ENCODE assay signal across 10 cellular contexts in the genomic region with DNA sequence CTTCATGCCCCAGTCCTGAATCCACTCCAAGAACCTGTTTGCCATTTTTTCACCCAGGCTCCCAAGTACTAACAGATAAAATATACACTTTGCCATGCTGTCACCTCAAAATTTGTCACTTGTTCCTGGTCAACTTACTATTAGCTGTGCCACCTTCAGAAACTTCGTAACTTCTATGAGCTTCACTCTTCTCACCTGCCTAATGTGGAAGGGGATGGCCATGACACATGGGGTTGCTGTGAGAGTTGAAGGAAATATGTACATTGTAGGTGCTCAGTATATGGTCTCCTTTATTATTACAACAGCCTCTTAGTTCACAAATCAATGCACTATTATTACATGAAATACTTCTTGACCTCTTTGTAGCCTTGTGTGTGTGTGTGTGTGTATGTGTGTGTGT. TPM values are rescaled to one million over a fixed set of nuclear protein-coding genes. Genes with fewer than 3 reads are reported as not detected.
DNase-seq lines count a peak whose midpoint lies in the region; ATAC-seq and TF ChIP-seq lines count a peak whose summit lies in the region.
"Had no signal": no experiment of that assay in that cellular context is flagged by ENCODE, and none has a peak within 500 bp of the region (broad histone marks: within the 10 kb centered on the region; RNA-seq: fewer than 3 reads in every experiment).

No MANE protein-coding gene starts in this region.

- ATAC-seq in DND-41 (ENCODE audit: insufficient read depth, low read depth): no peak
- ATAC-seq in GM21737 (IDR thresholded peaks at IDR 0.05; ENCODE audit: unreplicated experiment): peak; percentile 7
- no peak for ATAC-seq in naive thymus-derived CD8-positive, alpha-beta T cell
- no peak for ATAC-seq in GM19455 (IDR thresholded peaks at IDR 0.05; ENCODE audit: unreplicated experiment)

- peaks cover 3% of the 10 kb centered on the region for H3K9me3 Mint-ChIP-seq in activated CD4-positive, alpha-beta memory T cell treated with anti-CD3 and anti-CD28 coated beads, Interleukin-2, amount 10 ng/mL, durations not matched to agents 7 days and 5 days
- peaks cover 0 to 5% (median 2%) of the 10 kb centered on the region in 9 donors for H3K9me3 Mint-ChIP-seq in naive thymus-derived CD8-positive, alpha-beta T cell

- H3K4me3 ChIP-seq in DND-41 (ENCODE audit: low read depth in 1 of 2, low read length in 2 of 2) (no peak overlapping the region), mesendoderm (ENCODE audit: low read length) (no peak overlapping the region), dorsolateral prefrontal cortex (no peak overlapping the region)
- H3K4me3 ChIP-seq: SK-N-MC had no signal

- H3K56ac ChIP-seq in mesendoderm (ENCODE audit: low read length): no peak overlapping the region

- POLR2A ChIA-PET in activated CD4-positive, alpha-beta memory T cell treated with anti-CD3 and anti-CD28 coated beads, Interleukin-2, amount 10 ng/mL, durations not matched to agents 7 days and 5 days (lab: Charles Lee): interaction anchor here (0.5 to 25.0 kb wide), 7 partner anchors 13 to 126 kb away, joined by 3 to 1502 read pairs (median 113); partner anchors contain the start of gene TMSB4X
- POLR2A ChIA-PET in naive thymus-derived CD8-positive, alpha-beta T cell (lab: Charles Lee): interaction anchor here (0.6 to 24.3 kb wide), 17 partner anchors 9 to 749 kb away, joined by 3 to 1336 read pairs (median 8); partner anchors contain the start of genes OFD1, TMSB4X and TRAPPC2

- H3K36me3 ChIP-seq in DND-41 (ENCODE audit: insufficient read depth, low read length) (no peaks in the 10 kb centered on the region), mesendoderm (ENCODE audit: control insufficient read depth, insufficient read depth, low read length) (no peaks in the 10 kb centered on the region)

- H2AFZ ChIP-seq in DND-41 (ENCODE audit: low read depth, low read length): no peak overlapping the region

- H4K8ac ChIP-seq in mesendoderm (ENCODE audit: low read depth, low read length): no peak overlapping the region

- WGBS in mesendoderm (ENCODE audit: extremely low coverage, insufficient coverage, low lambda C conversion rate): no CpG with 5 or more reads among the region's 1 CpG

- TF ChIP-seq CTCF in DND-41 (IDR thresholded peaks at IDR 0.05; ENCODE audit: borderline replicate concordance, extremely low read depth, low read length, poor library complexity, severe bottlenecking) (no peak), dorsolateral prefrontal cortex (IDR thresholded peaks at IDR 0.05 in 54 of 56, conservative IDR thresholded peaks at IDR 0.05 in 2 of 56; ENCODE audit: low read depth in 1 of 56, partially characterized antibody in 56 of 56) (no peak)

- H3K27ac ChIP-seq in DND-41 (ENCODE audit: low read length) (peak overlapping the region; percentile 88), mesendoderm (ENCODE audit: low read depth, low read length) (no peak overlapping the region), dorsolateral prefrontal cortex (no peak overlapping the region)
- H3K27ac ChIP-seq: SK-N-MC had no signal

- H2AK5ac ChIP-seq in mesendoderm (ENCODE audit: low read length): no peak overlapping the region

- intact Hi-C loops in dorsolateral prefrontal cortex (cut with DNase I): no loop called here

- no peak overlapping the region for H4K5ac ChIP-seq in mesendoderm (ENCODE audit: low read length)

- no peak overlapping the region for H3K4ac ChIP-seq in mesendoderm (ENCODE audit: low read depth, low read length)

- H3K9ac ChIP-seq in DND-41 (ENCODE audit: low read depth, low read length) (peak overlapping the region; percentile 40; the same call in 1 of the 2 replicates), mesendoderm (ENCODE audit: low read length) (no peak overlapping the region)

- DNase-seq in DND-41 (no peak), mesendoderm (no peak), dorsolateral prefrontal cortex (no peak), RKO (ENCODE audit: low spot score) (no peak)
- DNase-seq in activated CD4-positive, alpha-beta memory T cell treated with anti-CD3 and anti-CD28 coated beads, Interleukin-2, amount 10 ng/mL, durations not matched to agents 7 days and 5 days: no peak
- no peak for DNase-seq in naive thymus-derived CD8-positive, alpha-beta T cell
- DNase-seq: stimulated activated CD4-positive, alpha-beta T cell treated with anti-CD3 and anti-CD28 coated beads, Interleukin-12 subunit alpha, Interleukin-12 subunit beta, amount 100 ng/mL, for 4 hours had no signal

- H3K9me3 ChIP-seq in DND-41 (ENCODE audit: insufficient read depth, low read length, severe bottlenecking): no peaks in the 10 kb centered on the region

- no peaks in the 10 kb centered on the region for H3K27me3 Mint-ChIP-seq in activated CD4-positive, alpha-beta memory T cell treated with anti-CD3 and anti-CD28 coated beads, Interleukin-2, amount 10 ng/mL, durations not matched to agents 7 days and 5 days
- H3K27me3 Mint-ChIP-seq in naive thymus-derived CD8-positive, alpha-beta T cell: no peaks in the 10 kb centered on the region

- peaks cover 71% of the 10 kb centered on the region for H3K4me1 Mint-ChIP-seq in activated CD4-positive, alpha-beta memory T cell treated with anti-CD3 and anti-CD28 coated beads, Interleukin-2, amount 10 ng/mL, durations not matched to agents 7 days and 5 days
- H3K4me1 Mint-ChIP-seq in naive thymus-derived CD8-positive, alpha-beta T cell: peaks cover 24 to 75% (median 60%) of the 10 kb centered on the region in 4 donors

- H3K4me1 ChIP-seq in DND-41 (ENCODE audit: insufficient read depth, low read length): peaks cover 59% of the 10 kb centered on the region
- H3K4me1 ChIP-seq in mesendoderm (ENCODE audit: control insufficient read depth, low read depth, low read length): no peaks in the 10 kb centered on the region

- H3K79me1 ChIP-seq in mesendoderm (ENCODE audit: low read length): no peaks in the 10 kb centered on the region

- H3K27ac Mint-ChIP-seq in activated CD4-positive, alpha-beta memory T cell treated with anti-CD3 and anti-CD28 coated beads, Interleukin-2, amount 10 ng/mL, durations not matched to agents 7 days and 5 days: peak overlapping the region; percentile 100
- H3K27ac Mint-ChIP-seq in naive thymus-derived CD8-positive, alpha-beta T cell: peak overlapping the region; percentile 93 to 100 (median 98)

- H3K4me2 ChIP-seq in DND-41 (ENCODE audit: insufficient read depth, low read length): peak overlapping the region; percentile 40; the same call in 1 of the 2 replicates
- no peak overlapping the region for H3K4me2 ChIP-seq in mesendoderm (ENCODE audit: low read length)

- CTCF ChIA-PET in activated CD4-positive, alpha-beta memory T cell treated with anti-CD3 and anti-CD28 coated beads, Interleukin-2, amount 10 ng/mL, durations not matched to agents 7 days and 5 days (lab: Charles Lee): interaction anchor here (1.0 to 2.5 kb wide), 5 partner anchors 14 to 107 kb away, joined by 4 to 10 read pairs (median 5); no protein-coding TSS in a partner anchor

- no peak overlapping the region for H3K18ac ChIP-seq in mesendoderm (ENCODE audit: low read length)

- no peak overlapping the region for H2BK120ac ChIP-seq in mesendoderm (ENCODE audit: low read depth, low read length)

- H3K27me3 ChIP-seq in DND-41 (ENCODE audit: insufficient read depth, low read length, poor library complexity): no peaks in the 10 kb centered on the region
- H3K27me3 ChIP-seq in mesendoderm (ENCODE audit: insufficient read depth, low read length, poor library complexity): no peaks in the 10 kb centered on the region
- peaks cover 0 to 57% (median 7%) of the 10 kb centered on the region in 45 donors for H3K27me3 ChIP-seq in dorsolateral prefrontal cortex

- H2BK15ac ChIP-seq in mesendoderm (replicated peaks; ENCODE audit: low read depth): no peak overlapping the region

- no peaks in the 10 kb centered on the region for H4K20me1 ChIP-seq in DND-41 (ENCODE audit: insufficient read depth, low read length)

- no peak overlapping the region for H3K23ac ChIP-seq in mesendoderm (ENCODE audit: low read length)

- peaks cover 13% of the 10 kb centered on the region for H3K36me3 Mint-ChIP-seq in activated CD4-positive, alpha-beta memory T cell treated with anti-CD3 and anti-CD28 coated beads, Interleukin-2, amount 10 ng/mL, durations not matched to agents 7 days and 5 days (ENCODE audit: low read depth)
- peaks cover 0 to 5% (median 4%) of the 10 kb centered on the region in 3 donors for H3K36me3 Mint-ChIP-seq in naive thymus-derived CD8-positive, alpha-beta T cell

- peak overlapping the region; percentile 48 for H3K4me3 Mint-ChIP-seq in activated CD4-positive, alpha-beta memory T cell treated with anti-CD3 and anti-CD28 coated beads, Interleukin-2, amount 10 ng/mL, durations not matched to agents 7 days and 5 days
- H3K4me3 Mint-ChIP-seq in naive thymus-derived CD8-positive, alpha-beta T cell: peak overlapping the region; percentile 51 to 84 (median 73)

- no peak overlapping the region for H2BK5ac ChIP-seq in mesendoderm (ENCODE audit: low read length)

- H3K79me2 ChIP-seq in DND-41 (ENCODE audit: insufficient read depth, low read length) (0 out of 2 replicates have a peak, but pooled peaks cover 2% of the 10 kb centered on the region), mesendoderm (ENCODE audit: control insufficient read depth, insufficient read depth, low read length) (no peaks in the 10 kb centered on the region)

RNA-seq across cellular contexts. Expression of gene TMSB4X, which starts 10.4 kb away (rescaled TPM):
- over 10,000 TPM; 10,813 to 11,021 TPM for total RNA-seq in activated CD4-positive, alpha-beta memory T cell treated with anti-CD3 and anti-CD28 coated beads, Interleukin-2, amount 10 ng/mL, durations not matched to agents 7 days and 5 days
- 1,000 to 10,000 TPM; 4,350 to 4,478 TPM for total RNA-seq in naive thymus-derived CD8-positive, alpha-beta T cell
- polyA plus RNA-seq in naive thymus-derived CD8-positive, alpha-beta T cell: over 10,000 TPM; 23,903 to 30,039 (median 28,786) TPM
- 3,955 TPM for polyA plus RNA-seq in mesendoderm (2013, experiment 1 of 2)
- 4,083 TPM for polyA plus RNA-seq in mesendoderm (2013, experiment 2 of 2)
- total RNA-seq in dorsolateral prefrontal cortex: 1,000 to 10,000 TPM; 1,088 to 2,217 (median 1,674) TPM

RNA-seq across cellular contexts. Expression of gene FAM9C, which starts 59.1 kb away (rescaled TPM):
- total RNA-seq in activated CD4-positive, alpha-beta memory T cell treated with anti-CD3 and anti-CD28 coated beads, Interleukin-2, amount 10 ng/mL, durations not matched to agents 7 days and 5 days: not detected
- total RNA-seq in naive thymus-derived CD8-positive, alpha-beta T cell: not detected
- polyA plus RNA-seq in naive thymus-derived CD8-positive, alpha-beta T cell: not detected
- 0.21 TPM for polyA plus RNA-seq in mesendoderm (2013, experiment 1 of 2)
- polyA plus RNA-seq in mesendoderm (2013, experiment 2 of 2): 0.20 TPM
- 1 to 10 TPM in 1 of 120 experiments, under 1 TPM in 4, not detected in 115; 0.19 to 1.6 (median 0.33) TPM for total RNA-seq in dorsolateral prefrontal cortex
